In genomic region chr3:52873433-52874159, GRCh38 we compare ENCODE assay signal across 1 cellular context.
TF ChIP-seq lines count a peak whose summit lies in the region.

No MANE protein-coding gene starts in this region.

TF ChIP-seq in K562, 482 proteins besides CTCF, POLR2A, EP300 and RAD21 (continued from another document):
- TF ChIP-seq RREB1 (CRISPR knock-in tag; IDR thresholded peaks at IDR 0.05) = no peak
TF ChIP-seq in K562: peak in this region for 18.
